Comparison of ENCODE assay signal across 8 cellular contexts in the genomic region with DNA sequence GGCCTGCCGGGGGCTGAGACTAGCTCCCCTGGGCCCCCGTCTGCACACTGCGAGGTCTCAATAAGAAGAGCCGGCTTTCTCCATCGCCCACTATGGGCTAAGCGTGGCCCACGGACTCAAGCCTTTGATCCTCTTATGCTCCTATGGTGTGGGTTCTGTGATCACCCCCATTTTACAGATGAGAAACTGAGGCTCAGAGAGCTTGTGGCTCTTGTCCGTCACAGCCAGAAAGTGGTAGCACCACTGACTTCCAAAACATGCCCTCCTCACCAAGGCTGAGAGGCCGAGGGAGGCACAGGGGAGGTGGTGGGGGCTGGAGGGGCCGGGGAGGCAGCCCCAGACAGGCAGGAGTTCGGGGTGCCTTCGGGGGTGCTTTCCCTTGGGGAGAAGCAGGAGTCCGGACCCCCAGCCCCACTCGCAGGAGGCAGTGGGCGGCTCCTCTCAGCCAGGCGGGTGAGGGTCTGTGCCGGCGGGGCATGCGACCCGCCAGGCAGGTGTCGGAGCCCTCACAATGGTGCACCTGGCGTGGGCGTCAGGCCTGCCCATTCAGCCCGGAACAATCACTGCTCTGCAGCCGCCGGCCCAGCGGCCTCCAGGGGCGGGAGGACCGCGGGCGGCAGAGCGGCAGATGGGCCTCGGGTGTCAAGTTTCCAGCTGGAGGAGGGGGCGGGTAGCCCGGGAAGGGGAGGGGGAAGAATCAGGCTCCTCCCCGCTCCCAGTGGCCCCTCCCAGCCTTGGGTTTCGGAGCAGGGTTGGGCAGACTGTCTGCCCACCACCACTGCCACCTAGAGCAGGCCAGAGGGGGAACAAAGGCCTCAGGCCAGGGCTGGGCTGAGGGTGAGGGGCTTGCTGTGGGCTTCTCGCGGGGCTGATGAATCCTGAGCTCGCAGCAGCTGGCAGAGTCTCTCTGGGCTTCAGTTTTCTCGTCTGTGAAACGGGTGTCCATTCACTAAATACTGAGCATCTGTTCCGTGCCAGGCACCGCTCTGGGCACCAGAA. TPM values are rescaled to one million over a fixed set of nuclear protein-coding genes. Genes with fewer than 3 reads are reported as not detected.
DNase-seq lines count a peak whose midpoint lies in the region; ATAC-seq and FAIRE-seq lines count a peak whose summit lies in the region.

No MANE protein-coding gene starts in this region.

- peaks cover 2% of the 10 kb centered on the region for H3K4me1 Mint-ChIP-seq in activated naive CD8-positive, alpha-beta T cell treated with anti-CD3 and anti-CD28 coated beads, Interleukin-2, amount 50 U/mL, for 24 hours

- DNase-seq in Daoy (ENCODE audit: low read depth): peak; percentile 83
- DNase-seq in NCI-H146 treated with DMSO at 0.1 percent for 48 hours (lab: John Stamatoyannopoulos, UW; ENCODE audit: unreplicated experiment): peak; percentile 56
- peak; percentile 11 for DNase-seq in activated naive CD8-positive, alpha-beta T cell treated with anti-CD3 and anti-CD28 coated beads, Interleukin-2, amount 50 U/mL, for 24 hours
- peak; percentile 96 for DNase-seq in left kidney (ENCODE audit: low read depth, low spot score)
- no peak for DNase-seq in GM19239 (ENCODE audit: insufficient read length, low spot score)
- DNase-seq in occipital lobe (lab: John Stamatoyannopoulos, UW): no peak

- H3K4me3 Mint-ChIP-seq in activated naive CD8-positive, alpha-beta T cell treated with anti-CD3 and anti-CD28 coated beads, Interleukin-2, amount 50 U/mL, for 24 hours: no peak overlapping the region

- no peak for ATAC-seq in activated naive CD8-positive, alpha-beta T cell treated with anti-CD3 and anti-CD28 coated beads, Interleukin-2, amount 50 U/mL, for 24 hours
- no peak for ATAC-seq in HG03432 (IDR thresholded peaks at IDR 0.05; ENCODE audit: unreplicated experiment)
- ATAC-seq in HG03565 (IDR thresholded peaks at IDR 0.05; ENCODE audit: unreplicated experiment): no peak

- FAIRE-seq in GM19239 (lab: Jason Lieb, UNC): no peak

- no peaks in the 10 kb centered on the region for H3K9me3 Mint-ChIP-seq in activated naive CD8-positive, alpha-beta T cell treated with anti-CD3 and anti-CD28 coated beads, Interleukin-2, amount 50 U/mL, for 24 hours

- no peaks in the 10 kb centered on the region for H3K36me3 Mint-ChIP-seq in activated naive CD8-positive, alpha-beta T cell treated with anti-CD3 and anti-CD28 coated beads, Interleukin-2, amount 50 U/mL, for 24 hours (ENCODE audit: low read depth)

- peaks cover 29% of the 10 kb centered on the region for H3K27me3 Mint-ChIP-seq in activated naive CD8-positive, alpha-beta T cell treated with anti-CD3 and anti-CD28 coated beads, Interleukin-2, amount 50 U/mL, for 24 hours

- H3K27ac Mint-ChIP-seq in activated naive CD8-positive, alpha-beta T cell treated with anti-CD3 and anti-CD28 coated beads, Interleukin-2, amount 50 U/mL, for 24 hours: no peak overlapping the region

RNA-seq across cellular contexts. Expression of gene CASZ1, which starts 39.3 kb away (rescaled TPM):
- 8.5 and 9.1 TPM in 2 replicates for total RNA-seq in Daoy (2014; rRNA removed; shearing (Covaris generic))
- total RNA-seq in occipital lobe: 0.62 TPM

Comparison
In these comparisons a context has a peak if more than half of its experiments do, and no peak if none do; other contexts are left out.
1. DNase-seq: peak in Daoy (single experiment), NCI-H146 treated with DMSO at 0.1 percent for 48 hours (single experiment), activated naive CD8-positive, alpha-beta T cell treated with anti-CD3 and anti-CD28 coated beads, Interleukin-2, amount 50 U/mL, for 24 hours (single experiment) and left kidney (single experiment); none in GM19239 (single experiment) and occipital lobe (single experiment).